1 cellular context compared by ENCODE assay signal in the genomic region with DNA sequence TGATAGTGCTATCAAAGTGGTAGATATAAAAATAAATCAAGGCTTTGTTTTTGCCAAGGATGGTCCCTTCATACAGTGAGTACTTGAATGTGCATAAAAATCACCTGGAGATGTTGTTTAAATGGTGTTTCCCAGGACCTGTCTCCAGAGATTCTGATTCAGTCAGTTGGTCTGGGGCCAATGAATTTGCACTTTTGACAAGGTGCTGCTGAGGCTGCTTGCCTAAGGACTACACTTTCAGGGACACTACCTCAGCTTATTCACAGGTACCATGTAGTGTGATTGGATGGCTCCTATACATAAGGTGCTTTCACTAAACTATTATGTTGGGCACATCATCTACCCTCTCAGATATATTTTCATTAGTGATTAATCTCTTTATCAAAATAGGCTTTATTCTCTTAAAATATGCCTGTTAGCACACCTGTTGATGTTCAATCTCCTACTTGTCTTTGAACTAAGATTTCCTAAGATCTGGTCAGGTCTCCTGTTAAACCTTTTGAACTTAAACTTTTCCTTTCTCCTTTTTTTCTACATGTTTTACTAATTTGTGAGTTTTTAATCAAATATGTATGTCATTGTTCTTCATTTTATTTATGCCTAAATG.
TF ChIP-seq lines count a peak whose summit lies in the region.

No MANE protein-coding gene starts in this region.

TF ChIP-seq in GM23338, 12 proteins besides CTCF, POLR2A, EP300 and RAD21:
- TF ChIP-seq, protein P1, sequence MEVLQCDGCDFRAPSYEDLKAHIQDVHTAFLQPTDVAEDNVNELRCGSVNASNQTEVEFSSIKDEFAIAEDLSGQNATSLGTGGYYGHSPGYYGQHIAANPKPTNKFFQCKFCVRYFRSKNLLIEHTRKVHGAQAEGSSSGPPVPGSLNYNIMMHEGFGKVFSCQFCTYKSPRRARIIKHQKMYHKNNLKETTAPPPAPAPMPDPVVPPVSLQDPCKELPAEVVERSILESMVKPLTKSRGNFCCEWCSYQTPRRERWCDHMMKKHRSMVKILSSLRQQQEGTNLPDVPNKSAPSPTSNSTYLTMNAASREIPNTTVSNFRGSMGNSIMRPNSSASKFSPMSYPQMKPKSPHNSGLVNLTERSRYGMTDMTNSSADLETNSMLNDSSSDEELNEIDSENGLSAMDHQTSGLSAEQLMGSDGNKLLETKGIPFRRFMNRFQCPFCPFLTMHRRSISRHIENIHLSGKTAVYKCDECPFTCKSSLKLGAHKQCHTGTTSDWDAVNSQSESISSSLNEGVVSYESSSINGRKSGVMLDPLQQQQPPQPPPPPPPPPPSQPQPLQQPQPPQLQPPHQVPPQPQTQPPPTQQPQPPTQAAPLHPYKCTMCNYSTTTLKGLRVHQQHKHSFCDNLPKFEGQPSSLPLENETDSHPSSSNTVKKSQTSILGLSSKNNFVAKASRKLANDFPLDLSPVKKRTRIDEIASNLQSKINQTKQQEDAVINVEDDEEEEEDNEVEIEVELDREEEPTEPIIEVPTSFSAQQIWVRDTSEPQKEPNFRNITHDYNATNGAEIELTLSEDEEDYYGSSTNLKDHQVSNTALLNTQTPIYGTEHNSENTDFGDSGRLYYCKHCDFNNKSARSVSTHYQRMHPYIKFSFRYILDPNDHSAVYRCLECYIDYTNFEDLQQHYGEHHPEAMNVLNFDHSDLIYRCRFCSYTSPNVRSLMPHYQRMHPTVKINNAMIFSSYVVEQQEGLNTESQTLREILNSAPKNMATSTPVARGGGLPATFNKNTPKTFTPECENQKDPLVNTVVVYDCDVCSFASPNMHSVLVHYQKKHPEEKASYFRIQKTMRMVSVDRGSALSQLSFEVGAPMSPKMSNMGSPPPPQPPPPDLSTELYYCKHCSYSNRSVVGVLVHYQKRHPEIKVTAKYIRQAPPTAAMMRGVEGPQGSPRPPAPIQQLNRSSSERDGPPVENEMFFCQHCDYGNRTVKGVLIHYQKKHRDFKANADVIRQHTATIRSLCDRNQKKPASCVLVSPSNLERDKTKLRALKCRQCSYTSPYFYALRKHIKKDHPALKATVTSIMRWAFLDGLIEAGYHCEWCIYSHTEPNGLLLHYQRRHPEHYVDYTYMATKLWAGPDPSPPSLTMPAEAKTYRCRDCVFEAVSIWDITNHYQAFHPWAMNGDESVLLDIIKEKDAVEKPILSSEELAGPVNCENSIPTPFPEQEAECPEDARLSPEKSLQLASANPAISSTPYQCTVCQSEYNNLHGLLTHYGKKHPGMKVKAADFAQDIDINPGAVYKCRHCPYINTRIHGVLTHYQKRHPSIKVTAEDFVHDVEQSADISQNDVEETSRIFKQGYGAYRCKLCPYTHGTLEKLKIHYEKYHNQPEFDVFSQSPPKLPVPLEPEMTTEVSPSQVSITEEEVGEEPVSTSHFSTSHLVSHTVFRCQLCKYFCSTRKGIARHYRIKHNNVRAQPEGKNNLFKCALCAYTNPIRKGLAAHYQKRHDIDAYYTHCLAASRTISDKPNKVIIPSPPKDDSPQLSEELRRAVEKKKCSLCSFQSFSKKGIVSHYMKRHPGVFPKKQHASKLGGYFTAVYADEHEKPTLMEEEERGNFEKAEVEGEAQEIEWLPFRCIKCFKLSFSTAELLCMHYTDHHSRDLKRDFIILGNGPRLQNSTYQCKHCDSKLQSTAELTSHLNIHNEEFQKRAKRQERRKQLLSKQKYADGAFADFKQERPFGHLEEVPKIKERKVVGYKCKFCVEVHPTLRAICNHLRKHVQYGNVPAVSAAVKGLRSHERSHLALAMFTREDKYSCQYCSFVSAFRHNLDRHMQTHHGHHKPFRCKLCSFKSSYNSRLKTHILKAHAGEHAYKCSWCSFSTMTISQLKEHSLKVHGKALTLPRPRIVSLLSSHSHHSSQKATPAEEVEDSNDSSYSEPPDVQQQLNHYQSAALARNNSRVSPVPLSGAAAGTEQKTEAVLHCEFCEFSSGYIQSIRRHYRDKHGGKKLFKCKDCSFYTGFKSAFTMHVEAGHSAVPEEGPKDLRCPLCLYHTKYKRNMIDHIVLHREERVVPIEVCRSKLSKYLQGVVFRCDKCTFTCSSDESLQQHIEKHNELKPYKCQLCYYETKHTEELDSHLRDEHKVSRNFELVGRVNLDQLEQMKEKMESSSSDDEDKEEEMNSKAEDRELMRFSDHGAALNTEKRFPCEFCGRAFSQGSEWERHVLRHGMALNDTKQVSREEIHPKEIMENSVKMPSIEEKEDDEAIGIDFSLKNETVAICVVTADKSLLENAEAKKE (CRISPR knock-in tag; IDR thresholded peaks at IDR 0.05) = no peak
- TF ChIP-seq, protein P2, sequence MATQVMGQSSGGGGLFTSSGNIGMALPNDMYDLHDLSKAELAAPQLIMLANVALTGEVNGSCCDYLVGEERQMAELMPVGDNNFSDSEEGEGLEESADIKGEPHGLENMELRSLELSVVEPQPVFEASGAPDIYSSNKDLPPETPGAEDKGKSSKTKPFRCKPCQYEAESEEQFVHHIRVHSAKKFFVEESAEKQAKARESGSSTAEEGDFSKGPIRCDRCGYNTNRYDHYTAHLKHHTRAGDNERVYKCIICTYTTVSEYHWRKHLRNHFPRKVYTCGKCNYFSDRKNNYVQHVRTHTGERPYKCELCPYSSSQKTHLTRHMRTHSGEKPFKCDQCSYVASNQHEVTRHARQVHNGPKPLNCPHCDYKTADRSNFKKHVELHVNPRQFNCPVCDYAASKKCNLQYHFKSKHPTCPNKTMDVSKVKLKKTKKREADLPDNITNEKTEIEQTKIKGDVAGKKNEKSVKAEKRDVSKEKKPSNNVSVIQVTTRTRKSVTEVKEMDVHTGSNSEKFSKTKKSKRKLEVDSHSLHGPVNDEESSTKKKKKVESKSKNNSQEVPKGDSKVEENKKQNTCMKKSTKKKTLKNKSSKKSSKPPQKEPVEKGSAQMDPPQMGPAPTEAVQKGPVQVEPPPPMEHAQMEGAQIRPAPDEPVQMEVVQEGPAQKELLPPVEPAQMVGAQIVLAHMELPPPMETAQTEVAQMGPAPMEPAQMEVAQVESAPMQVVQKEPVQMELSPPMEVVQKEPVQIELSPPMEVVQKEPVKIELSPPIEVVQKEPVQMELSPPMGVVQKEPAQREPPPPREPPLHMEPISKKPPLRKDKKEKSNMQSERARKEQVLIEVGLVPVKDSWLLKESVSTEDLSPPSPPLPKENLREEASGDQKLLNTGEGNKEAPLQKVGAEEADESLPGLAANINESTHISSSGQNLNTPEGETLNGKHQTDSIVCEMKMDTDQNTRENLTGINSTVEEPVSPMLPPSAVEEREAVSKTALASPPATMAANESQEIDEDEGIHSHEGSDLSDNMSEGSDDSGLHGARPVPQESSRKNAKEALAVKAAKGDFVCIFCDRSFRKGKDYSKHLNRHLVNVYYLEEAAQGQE (IDR thresholded peaks at IDR 0.05; ENCODE audit: unreplicated experiment) = no peak
- TF ChIP-seq EZH2phosphoT487 (IDR thresholded peaks at IDR 0.05; ENCODE audit: unreplicated experiment) = no peak
- TF ChIP-seq ZNF114 (CRISPR knock-in tag; IDR thresholded peaks at IDR 0.05) = no peak
- no peak for TF ChIP-seq NANOG (IDR thresholded peaks at IDR 0.05; ENCODE audit: borderline replicate concordance)
- no peak for TF ChIP-seq POLR2AphosphoS5 (IDR thresholded peaks at IDR 0.05; ENCODE audit: low read depth)
- no peak for TF ChIP-seq ZNF331 (CRISPR knock-in tag; IDR thresholded peaks at IDR 0.05; ENCODE audit: low read depth)
